1 cellular context compared by ENCODE assay signal in the genomic region with DNA sequence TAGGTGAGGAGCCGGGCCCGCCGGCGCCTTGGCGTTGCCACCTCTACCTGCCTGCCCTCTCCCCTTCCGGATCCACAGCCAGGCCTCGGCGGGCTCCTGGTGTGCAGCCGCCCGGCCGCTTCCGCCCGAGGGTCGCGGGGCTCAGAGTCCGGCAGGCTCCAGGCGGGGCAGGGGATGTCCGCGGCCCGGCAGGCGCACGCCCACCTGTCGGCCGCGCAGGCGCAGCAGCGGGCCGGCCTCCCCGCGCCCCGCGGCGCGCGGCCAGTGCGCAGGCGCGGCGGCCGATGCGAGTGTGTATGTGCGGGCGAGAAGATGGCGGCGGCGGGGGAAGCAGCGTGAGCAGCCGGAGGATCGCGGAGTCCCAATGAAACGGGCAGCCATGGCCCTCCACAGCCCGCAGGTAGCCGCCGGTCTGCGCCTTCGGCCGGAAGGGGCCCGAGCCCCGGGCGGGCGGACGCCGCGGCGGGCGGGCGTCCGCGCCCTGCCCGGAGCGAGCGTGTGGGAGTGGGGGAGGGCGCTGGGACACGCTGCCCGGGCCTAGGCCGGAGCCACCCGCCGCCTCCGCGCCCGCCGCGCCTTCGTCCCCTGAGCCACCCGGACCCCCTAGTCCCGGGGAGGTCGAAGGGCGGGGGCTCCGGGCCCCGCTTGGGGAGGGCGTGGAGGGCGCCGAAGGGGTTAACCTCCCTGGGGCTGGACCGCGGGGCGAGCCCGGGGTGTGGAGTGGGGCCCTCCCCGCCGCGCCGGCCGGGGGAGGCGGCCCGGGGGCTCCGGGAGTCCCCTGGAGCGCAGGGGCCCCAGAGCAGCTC.
TF ChIP-seq lines count a peak whose summit lies in the region.

Gene USP10, plus strand, starts transcription at position 289 of the 806 bp plus-strand sequence. Its CDS starts 91 bp downstream, at position 380.

TF ChIP-seq in HepG2, 621 proteins besides CTCF, POLR2A, EP300 and RAD21 (continued from another document and continues in another):
- TF ChIP-seq, protein P1, sequence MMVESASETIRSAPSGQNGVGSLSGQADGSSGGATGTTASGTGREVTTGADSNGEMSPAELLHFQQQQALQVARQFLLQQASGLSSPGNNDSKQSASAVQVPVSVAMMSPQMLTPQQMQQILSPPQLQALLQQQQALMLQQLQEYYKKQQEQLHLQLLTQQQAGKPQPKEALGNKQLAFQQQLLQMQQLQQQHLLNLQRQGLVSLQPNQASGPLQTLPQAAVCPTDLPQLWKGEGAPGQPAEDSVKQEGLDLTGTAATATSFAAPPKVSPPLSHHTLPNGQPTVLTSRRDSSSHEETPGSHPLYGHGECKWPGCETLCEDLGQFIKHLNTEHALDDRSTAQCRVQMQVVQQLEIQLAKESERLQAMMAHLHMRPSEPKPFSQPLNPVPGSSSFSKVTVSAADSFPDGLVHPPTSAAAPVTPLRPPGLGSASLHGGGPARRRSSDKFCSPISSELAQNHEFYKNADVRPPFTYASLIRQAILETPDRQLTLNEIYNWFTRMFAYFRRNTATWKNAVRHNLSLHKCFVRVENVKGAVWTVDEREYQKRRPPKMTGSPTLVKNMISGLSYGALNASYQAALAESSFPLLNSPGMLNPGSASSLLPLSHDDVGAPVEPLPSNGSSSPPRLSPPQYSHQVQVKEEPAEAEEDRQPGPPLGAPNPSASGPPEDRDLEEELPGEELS (CRISPR knock-in tag; IDR thresholded peaks at IDR 0.05): no peak
- TF ChIP-seq FOXO4 (CRISPR knock-in tag; conservative IDR thresholded peaks at IDR 0.05) (no peak), ZNF605 (CRISPR knock-in tag; IDR thresholded peaks at IDR 0.05) (0 out of 2 replicates have a peak, but pooled peaks have one; percentile 15), ZNF335 (CRISPR knock-in tag; IDR thresholded peaks at IDR 0.05) (no peak), ZSCAN31 (CRISPR knock-in tag; IDR thresholded peaks at IDR 0.05; ENCODE audit: low read depth) (peak; percentile 85), KMT2B (CRISPR knock-in tag; IDR thresholded peaks at IDR 0.05) (peak; percentile 65; the same call in 1 of the 2 replicates), ZNF124 (CRISPR knock-in tag; IDR thresholded peaks at IDR 0.05) (peak; percentile 86; the same call in 1 of the 2 replicates), ZNF296 (CRISPR knock-in tag; conservative IDR thresholded peaks at IDR 0.05) (no peak), MAZ (IDR thresholded peaks at IDR 0.05; ENCODE audit: borderline replicate concordance, low read depth, low read length) (peak; percentile 91), MAZ (CRISPR knock-in tag; IDR thresholded peaks at IDR 0.05; ENCODE audit: low read depth) (peak; percentile 88; the same call in 1 of the 2 replicates), ZNF407 (CRISPR knock-in tag; IDR thresholded peaks at IDR 0.05; ENCODE audit: not compliant biosample characterization) (peak; percentile 95), ZNF543 (CRISPR knock-in tag; IDR thresholded peaks at IDR 0.05) (0 out of 2 replicates have a peak, but pooled peaks have one; percentile 62), ZNF451 (CRISPR knock-in tag; IDR thresholded peaks at IDR 0.05) (peak; percentile 66; the same call in 1 of the 2 replicates), BRD4 (CRISPR knock-in tag; IDR thresholded peaks at IDR 0.05) (peak; percentile 81; the same call in 1 of the 2 replicates), RFX5 (IDR thresholded peaks at IDR 0.05; ENCODE audit: low read depth, low read length) (no peak), CREBL2 (CRISPR knock-in tag; IDR thresholded peaks at IDR 0.05; ENCODE audit: borderline replicate concordance) (peak; percentile 81; the same call in 1 of the 2 replicates), YY1 (IDR thresholded peaks at IDR 0.05; ENCODE audit: insufficient read depth, insufficient replicate concordance, low read depth, low read length) (peak; percentile 95), TEF (CRISPR knock-in tag; IDR thresholded peaks at IDR 0.05) (no peak), ZNF513 (CRISPR knock-in tag; conservative IDR thresholded peaks at IDR 0.05) (0 out of 2 replicates have a peak, but pooled peaks have one; percentile 28), SYNCRIP (IDR thresholded peaks at IDR 0.05; ENCODE audit: insufficient read depth, low read depth, low read length) (no peak), ZNF788 (CRISPR knock-in tag; IDR thresholded peaks at IDR 0.05; ENCODE audit: borderline replicate concordance) (peak; percentile 90; the same call in 1 of the 2 replicates)
- TF ChIP-seq, protein P2, sequence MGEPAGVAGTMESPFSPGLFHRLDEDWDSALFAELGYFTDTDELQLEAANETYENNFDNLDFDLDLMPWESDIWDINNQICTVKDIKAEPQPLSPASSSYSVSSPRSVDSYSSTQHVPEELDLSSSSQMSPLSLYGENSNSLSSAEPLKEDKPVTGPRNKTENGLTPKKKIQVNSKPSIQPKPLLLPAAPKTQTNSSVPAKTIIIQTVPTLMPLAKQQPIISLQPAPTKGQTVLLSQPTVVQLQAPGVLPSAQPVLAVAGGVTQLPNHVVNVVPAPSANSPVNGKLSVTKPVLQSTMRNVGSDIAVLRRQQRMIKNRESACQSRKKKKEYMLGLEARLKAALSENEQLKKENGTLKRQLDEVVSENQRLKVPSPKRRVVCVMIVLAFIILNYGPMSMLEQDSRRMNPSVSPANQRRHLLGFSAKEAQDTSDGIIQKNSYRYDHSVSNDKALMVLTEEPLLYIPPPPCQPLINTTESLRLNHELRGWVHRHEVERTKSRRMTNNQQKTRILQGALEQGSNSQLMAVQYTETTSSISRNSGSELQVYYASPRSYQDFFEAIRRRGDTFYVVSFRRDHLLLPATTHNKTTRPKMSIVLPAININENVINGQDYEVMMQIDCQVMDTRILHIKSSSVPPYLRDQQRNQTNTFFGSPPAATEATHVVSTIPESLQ (CRISPR knock-in tag; conservative IDR thresholded peaks at IDR 0.05): 0 out of 2 replicates have a peak, but pooled peaks have one; percentile 27
- TF ChIP-seq, protein P3, sequence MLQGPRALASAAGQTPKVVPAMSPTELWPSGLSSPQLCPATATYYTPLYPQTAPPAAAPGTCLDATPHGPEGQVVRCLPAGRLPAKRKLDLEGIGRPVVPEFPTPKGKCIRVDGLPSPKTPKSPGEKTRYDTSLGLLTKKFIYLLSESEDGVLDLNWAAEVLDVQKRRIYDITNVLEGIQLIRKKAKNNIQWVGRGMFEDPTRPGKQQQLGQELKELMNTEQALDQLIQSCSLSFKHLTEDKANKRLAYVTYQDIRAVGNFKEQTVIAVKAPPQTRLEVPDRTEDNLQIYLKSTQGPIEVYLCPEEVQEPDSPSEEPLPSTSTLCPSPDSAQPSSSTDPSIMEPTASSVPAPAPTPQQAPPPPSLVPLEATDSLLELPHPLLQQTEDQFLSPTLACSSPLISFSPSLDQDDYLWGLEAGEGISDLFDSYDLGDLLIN (CRISPR knock-in tag; IDR thresholded peaks at IDR 0.05; ENCODE audit: borderline replicate concordance): 0 out of 2 replicates have a peak, but pooled peaks have one; percentile 1
- TF ChIP-seq, protein P4, sequence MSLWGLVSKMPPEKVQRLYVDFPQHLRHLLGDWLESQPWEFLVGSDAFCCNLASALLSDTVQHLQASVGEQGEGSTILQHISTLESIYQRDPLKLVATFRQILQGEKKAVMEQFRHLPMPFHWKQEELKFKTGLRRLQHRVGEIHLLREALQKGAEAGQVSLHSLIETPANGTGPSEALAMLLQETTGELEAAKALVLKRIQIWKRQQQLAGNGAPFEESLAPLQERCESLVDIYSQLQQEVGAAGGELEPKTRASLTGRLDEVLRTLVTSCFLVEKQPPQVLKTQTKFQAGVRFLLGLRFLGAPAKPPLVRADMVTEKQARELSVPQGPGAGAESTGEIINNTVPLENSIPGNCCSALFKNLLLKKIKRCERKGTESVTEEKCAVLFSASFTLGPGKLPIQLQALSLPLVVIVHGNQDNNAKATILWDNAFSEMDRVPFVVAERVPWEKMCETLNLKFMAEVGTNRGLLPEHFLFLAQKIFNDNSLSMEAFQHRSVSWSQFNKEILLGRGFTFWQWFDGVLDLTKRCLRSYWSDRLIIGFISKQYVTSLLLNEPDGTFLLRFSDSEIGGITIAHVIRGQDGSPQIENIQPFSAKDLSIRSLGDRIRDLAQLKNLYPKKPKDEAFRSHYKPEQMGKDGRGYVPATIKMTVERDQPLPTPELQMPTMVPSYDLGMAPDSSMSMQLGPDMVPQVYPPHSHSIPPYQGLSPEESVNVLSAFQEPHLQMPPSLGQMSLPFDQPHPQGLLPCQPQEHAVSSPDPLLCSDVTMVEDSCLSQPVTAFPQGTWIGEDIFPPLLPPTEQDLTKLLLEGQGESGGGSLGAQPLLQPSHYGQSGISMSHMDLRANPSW (CRISPR knock-in tag; IDR thresholded peaks at IDR 0.05; ENCODE audit: borderline replicate concordance): no peak; the same call in 1 of the 2 replicates
- TF ChIP-seq, protein P5, sequence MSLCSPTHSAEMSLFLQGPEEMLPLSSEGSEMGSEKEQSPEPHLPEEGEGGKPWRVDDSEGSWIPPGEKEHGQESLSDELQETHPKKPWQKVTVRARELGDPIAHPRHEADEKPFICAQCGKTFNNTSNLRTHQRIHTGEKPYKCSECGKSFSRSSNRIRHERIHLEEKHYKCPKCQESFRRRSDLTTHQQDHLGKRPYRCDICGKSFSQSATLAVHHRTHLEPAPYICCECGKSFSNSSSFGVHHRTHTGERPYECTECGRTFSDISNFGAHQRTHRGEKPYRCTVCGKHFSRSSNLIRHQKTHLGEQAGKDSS (CRISPR knock-in tag; IDR thresholded peaks at IDR 0.05; ENCODE audit: borderline replicate concordance, low read depth): peak; percentile 78; the same call in 1 of the 2 replicates
